In the genomic region with DNA sequence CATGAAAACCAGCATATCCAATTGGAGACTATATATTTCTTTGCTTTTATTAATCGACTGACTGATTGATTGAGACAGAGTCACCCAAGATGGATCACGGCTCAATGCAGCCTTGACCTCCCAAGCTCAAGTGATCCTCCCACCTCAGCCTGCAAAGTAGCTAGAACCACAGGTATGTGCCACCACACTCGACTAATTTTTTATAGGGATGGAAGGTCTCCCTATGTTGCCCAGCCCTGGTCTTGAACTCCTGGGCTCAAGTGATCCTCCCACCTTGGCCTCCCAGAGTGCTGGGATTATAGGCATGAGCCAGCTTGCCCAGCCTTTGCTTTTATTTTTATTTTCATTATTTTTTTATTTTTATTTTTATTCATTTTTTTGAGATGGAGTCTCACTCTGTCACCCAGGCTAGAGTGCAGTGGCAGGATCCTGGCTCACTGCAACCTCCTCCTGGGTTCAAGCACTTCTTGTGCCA, we compare ENCODE assay signal across 26 cellular contexts. TPM values are rescaled to one million over a fixed set of nuclear protein-coding genes. Genes with fewer than 3 reads are reported as not detected.
DNase-seq lines count a peak whose midpoint lies in the region; ATAC-seq and TF ChIP-seq lines count a peak whose summit lies in the region.
"Had no signal": no experiment of that assay in that cellular context is flagged by ENCODE, and none has a peak within 500 bp of the region (broad histone marks: within the 10 kb centered on the region; RNA-seq: fewer than 3 reads in every experiment).

No MANE protein-coding gene starts in this region.

- no TSS peak for BruUV-seq in IMR-90 (replicated peaks; lab: Mats Ljungman, UMichigan)

- POLR2A ChIA-PET in IMR-90 (lab: Charles Lee; ENCODE audit: unreplicated experiment) (no interaction called here), WTC11 (lab: Charles Lee) (no interaction called here)
- POLR2A ChIA-PET in activated CD4-positive, alpha-beta T cell treated with anti-CD3 and anti-CD28 coated beads for 36 hours (lab: Charles Lee), result no interaction called here

- no peaks in the 10 kb centered on the region for H3K9me3 ChIP-seq in BLaER1
- no peaks in the 10 kb centered on the region for H3K9me3 ChIP-seq in IMR-90 (ENCODE audit: control insufficient read depth, insufficient read depth, low read length)
- H3K9me3 ChIP-seq in neural cell (ENCODE audit: low read length), result no peaks in the 10 kb centered on the region
- H3K9me3 ChIP-seq in vagina, result no peaks in the 10 kb centered on the region
- H3K9me3 ChIP-seq: SK-N-SH had no signal

- no CpG with 5 or more reads among the region's 3 CpGs for WGBS in IMR-90 (ENCODE audit: extremely low coverage in 2 of 2, insufficient read length in 1 of 2), 2 experiments

- H3K27ac ChIP-seq in BLaER1 (0 out of 2 replicates have a peak overlapping the region, but pooled peaks have one; percentile 22), IMR-90 (ENCODE audit: insufficient read depth, low read length) (no peak overlapping the region), neural cell (ENCODE audit: low read length) (peak overlapping the region; percentile 97), vagina (no peak overlapping the region)

- TF ChIP-seq CTCF in IMR-90 (conservative IDR thresholded peaks at IDR 0.05; ENCODE audit: low read depth, low read length) (no peak), WTC11 (IDR thresholded peaks at IDR 0.05) (no peak), neural cell (IDR thresholded peaks at IDR 0.05; ENCODE audit: poor library complexity, severe bottlenecking) (no peak), vagina (IDR thresholded peaks at IDR 0.05) (no peak)

- peaks cover 5% of the 10 kb centered on the region; the same call in 1 of the 2 replicates for H3K27me3 Mint-ChIP-seq in WTC11 (ENCODE audit: low read depth)
- H3K27me3 Mint-ChIP-seq in activated CD4-positive, alpha-beta T cell treated with anti-CD3 and anti-CD28 coated beads for 36 hours, result no peaks in the 10 kb centered on the region
- H3K27me3 Mint-ChIP-seq: stimulated activated naive CD8-positive, alpha-beta T cell treated with anti-CD3 and anti-CD28 coated beads, Interleukin-15, amount 100 ng/mL, for 72 hours had no signal

- H3K9me1 ChIP-seq in IMR-90 (ENCODE audit: insufficient read depth, low read length), result 0 out of 2 replicates have a peak, but pooled peaks cover 7% of the 10 kb centered on the region

- H3K36me3 ChIP-seq in BLaER1, result peaks cover 12% of the 10 kb centered on the region; the same call in 1 of the 2 replicates
- no peaks in the 10 kb centered on the region for H3K36me3 ChIP-seq in IMR-90 (ENCODE audit: control insufficient read depth, insufficient read depth, low read length)
- no peaks in the 10 kb centered on the region for H3K36me3 ChIP-seq in neural cell (ENCODE audit: insufficient read depth, low read length)
- no peaks in the 10 kb centered on the region for H3K36me3 ChIP-seq in vagina

- no peak overlapping the region for H4K91ac ChIP-seq in IMR-90 (ENCODE audit: insufficient read depth, low read depth, low read length)

- no peak overlapping the region for H2AK9ac ChIP-seq in IMR-90 (replicated peaks; ENCODE audit: low read depth, low read length, poor library complexity)

- peak overlapping the region; percentile 6; the same call in 1 of the 2 replicates for H3K23ac ChIP-seq in IMR-90 (ENCODE audit: low read depth, low read length)

- TF ChIP-seq EP300 in neural cell (conservative IDR thresholded peaks at IDR 0.05; ENCODE audit: poor library complexity, severe bottlenecking), result no peak

- H3K9me2 ChIP-seq in neural cell (ENCODE audit: insufficient read depth, low read length), result no peaks in the 10 kb centered on the region
- H3K9me2 ChIP-seq: SK-N-SH had no signal

- in situ Hi-C loops in IMR-90 (cut with MboI; ENCODE audit: low sequenced_read_pairs), result no loop called here

- H3K9me3 Mint-ChIP-seq in WTC11, result no peaks in the 10 kb centered on the region
- no peaks in the 10 kb centered on the region for H3K9me3 Mint-ChIP-seq in activated CD4-positive, alpha-beta T cell treated with anti-CD3 and anti-CD28 coated beads for 36 hours (ENCODE audit: low read depth)
- H3K9me3 Mint-ChIP-seq: immature natural killer cell; stimulated activated naive CD8-positive, alpha-beta T cell treated with anti-CD3 and anti-CD28 coated beads, Interleukin-15, amount 100 ng/mL, for 72 hours had no signal

- H3K4ac ChIP-seq in IMR-90 (ENCODE audit: low read depth, low read length), result no peak overlapping the region

- H3K36me3 Mint-ChIP-seq in WTC11, result no peaks in the 10 kb centered on the region
- peaks cover 18% of the 10 kb centered on the region for H3K36me3 Mint-ChIP-seq in activated CD4-positive, alpha-beta T cell treated with anti-CD3 and anti-CD28 coated beads for 36 hours (ENCODE audit: low read depth)
- H3K36me3 Mint-ChIP-seq: immature natural killer cell had no signal

- H3K4me3 Mint-ChIP-seq in WTC11, result no peak overlapping the region
- H3K4me3 Mint-ChIP-seq in activated CD4-positive, alpha-beta T cell treated with anti-CD3 and anti-CD28 coated beads for 36 hours, result no peak overlapping the region
- H3K4me3 Mint-ChIP-seq: immature natural killer cell had no signal

- peaks cover 82% of the 10 kb centered on the region for H4K20me1 ChIP-seq in BLaER1
- peaks cover 27% of the 10 kb centered on the region for H4K20me1 ChIP-seq in IMR-90 (ENCODE audit: insufficient read depth, low read length)
- no peaks in the 10 kb centered on the region for H4K20me1 ChIP-seq in neural cell (ENCODE audit: insufficient read depth)

- H3K27me3 ChIP-seq in BLaER1 (no peaks in the 10 kb centered on the region), IMR-90 (ENCODE audit: control insufficient read depth, insufficient read depth, low read length) (no peaks in the 10 kb centered on the region), neural cell (ENCODE audit: insufficient read depth, low read depth, low read length) (no peaks in the 10 kb centered on the region), vagina (no peaks in the 10 kb centered on the region)

- H4K5ac ChIP-seq in IMR-90 (ENCODE audit: low read depth, low read length), result no peak overlapping the region

- no peak overlapping the region for H3K18ac ChIP-seq in IMR-90 (ENCODE audit: low read depth, low read length)

- CTCF ChIA-PET in IMR-90 (lab: Yijun Ruan, JAX), result interaction anchor here (0.6 kb wide), 1 partner anchor 49 kb away, joined by 3 read pairs; no protein-coding TSS in a partner anchor
- CTCF ChIA-PET in WTC11 (lab: Charles Lee), result interaction anchor here (1.5 to 4.5 kb wide), 2 partner anchors 37 kb away, joined by 6 to 20 read pairs; no protein-coding TSS in a partner anchor
- CTCF ChIA-PET in activated CD4-positive, alpha-beta T cell treated with anti-CD3 and anti-CD28 coated beads for 36 hours (lab: Charles Lee), result interaction anchor here (1.3 kb wide), 1 partner anchor 37 kb away, joined by 7 read pairs; no protein-coding TSS in a partner anchor

- H4K8ac ChIP-seq in IMR-90 (ENCODE audit: low read depth in 2 of 2, low read length in 2 of 2), result peak overlapping the region in 1 of 2 experiments; percentile 28; a peak in 1 of 4 replicates

- H3K4me3 ChIP-seq in BLaER1, result no peak overlapping the region
- H3K4me3 ChIP-seq in IMR-90 (ENCODE audit: insufficient read depth, low read depth, low read length), result no peak overlapping the region
- H3K4me3 ChIP-seq in neural cell (ENCODE audit: low read length), result no peak overlapping the region
- no peak overlapping the region for H3K4me3 ChIP-seq in vagina
- H3K4me3 ChIP-seq: skin epidermis had no signal

- H2BK15ac ChIP-seq in IMR-90 (ENCODE audit: low read depth, low read length), result no peak overlapping the region

- 0 out of 2 replicates have a peak overlapping the region, but pooled peaks have one; percentile 20 for H2AK5ac ChIP-seq in IMR-90 (ENCODE audit: low read depth, low read length)

- no peak for TF ChIP-seq POLR2A in IMR-90 (IDR thresholded peaks at IDR 0.05; ENCODE audit: low read depth, low read length)
- TF ChIP-seq POLR2A in vagina (IDR thresholded peaks at IDR 0.05), result no peak

- dilution Hi-C loops in IMR-90 (cut with HindIII; ENCODE audit: low sequenced_read_pairs, unreplicated experiment), result no loop called here

- H3K4me2 ChIP-seq in BLaER1, result peak overlapping the region; percentile 92
- H3K4me2 ChIP-seq in IMR-90 (ENCODE audit: low read depth, low read length), result no peak overlapping the region
- no peak overlapping the region for H3K4me2 ChIP-seq in neural cell (ENCODE audit: low read length)

- no peak overlapping the region for H2BK5ac ChIP-seq in IMR-90 (ENCODE audit: low read depth, low read length, poor library complexity, severe bottlenecking)

- H3K14ac ChIP-seq in IMR-90 (replicated peaks; ENCODE audit: low read depth, low read length), result no peak overlapping the region

- 0 out of 2 replicates have a peak overlapping the region, but pooled peaks have one; percentile 65 for H3K27ac Mint-ChIP-seq in WTC11
- no peak overlapping the region for H3K27ac Mint-ChIP-seq in activated CD4-positive, alpha-beta T cell treated with anti-CD3 and anti-CD28 coated beads for 36 hours
- H3K27ac Mint-ChIP-seq: immature natural killer cell; stimulated activated naive CD8-positive, alpha-beta T cell treated with anti-CD3 and anti-CD28 coated beads, Interleukin-15, amount 100 ng/mL, for 72 hours had no signal

- TF ChIP-seq RAD21 in IMR-90 (IDR thresholded peaks at IDR 0.05; ENCODE audit: low read length), result no peak
- no peak for TF ChIP-seq RAD21 in neural cell (conservative IDR thresholded peaks at IDR 0.05)

- H3K9ac ChIP-seq in BLaER1 (no peak overlapping the region), IMR-90 (ENCODE audit: low read depth, low read length) (no peak overlapping the region), neural cell (ENCODE audit: low read length) (no peak overlapping the region)
- H3K9ac ChIP-seq: SK-N-SH had no signal

- H2BK120ac ChIP-seq in IMR-90 (ENCODE audit: low read depth, low read length), result no peak overlapping the region

- intact Hi-C loops in IMR-90 (cut with micrococcal nuclease), result loop anchor here (5.0 kb wide), 2 partner anchors 49 to 64 kb away; no protein-coding TSS in a partner anchor
- intact Hi-C loops in activated CD4-positive, alpha-beta T cell treated with anti-CD3 and anti-CD28 coated beads for 36 hours (cut with DNase I, micrococcal nuclease), result no loop called here
- intact Hi-C loops in vagina (cut with DNase I), result no loop called here

- DNase-seq in IMR-90 (no peak), WTC11 (ENCODE audit: low spot score) (no peak), inferior parietal cortex (ENCODE audit: extremely low spot score) (no peak), vagina (ENCODE audit: extremely low spot score in 2 of 2) (no peak)
- DNase-seq in activated CD4-positive, alpha-beta T cell treated with anti-CD3 and anti-CD28 coated beads for 36 hours, result no peak
- DNase-seq: activated CD4-positive, alpha-beta T cell treated with anti-CD3 and anti-CD28 coated beads for 48 hours; activated CD8-positive, alpha-beta memory T cell treated with anti-CD3 and anti-CD28 coated beads for 24 hours; activated gamma-delta T cell; C1 segment of cervical spinal cord; cerebellar nuclear complex; hypothalamus; immature natural killer cell; Kasumi-1; mesendoderm; NCI-H1092 treated with DMSO at 0.1 percent for 48 hours; NCI-H187 treated with DMSO at 0.1 percent for 48 hours; NCI-H226; SK-N-SH; stimulated activated CD4-positive, alpha-beta T cell treated with anti-CD3 and anti-CD28 coated beads, Interleukin-1b, Interleukin-23, amount 100 ng/mL, for 48 hours; stimulated activated CD8-positive, alpha-beta memory T cell treated with anti-CD3 and anti-CD28 coated beads, Interleukin-4, amount 100 ng/mL, for 48 hours; stimulated activated naive CD8-positive, alpha-beta T cell treated with anti-CD3 and anti-CD28 coated beads, Interleukin-15, amount 100 ng/mL, for 72 hours; T-helper 2 cell had no signal

- no peak for ATAC-seq in IMR-90 (ENCODE audit: low read depth)
- no peak for ATAC-seq in WTC11
- ATAC-seq in activated CD4-positive, alpha-beta T cell treated with anti-CD3 and anti-CD28 coated beads for 36 hours, result no peak
- ATAC-seq: left lobe of liver; stimulated activated naive CD8-positive, alpha-beta T cell treated with anti-CD3 and anti-CD28 coated beads, Interleukin-15, amount 100 ng/mL, for 72 hours had no signal

- no peak overlapping the region for H2BK20ac ChIP-seq in IMR-90 (ENCODE audit: low read depth, low read length)

- no peak overlapping the region for H3K56ac ChIP-seq in IMR-90 (ENCODE audit: extremely low read depth, insufficient read depth, low read length)

- peaks cover 27% of the 10 kb centered on the region for H3K4me1 Mint-ChIP-seq in WTC11
- H3K4me1 Mint-ChIP-seq in activated CD4-positive, alpha-beta T cell treated with anti-CD3 and anti-CD28 coated beads for 36 hours, result peaks cover 40% of the 10 kb centered on the region

- H2AFZ ChIP-seq in IMR-90 (replicated peaks; ENCODE audit: low read length, poor library complexity) (no peak overlapping the region), neural cell (ENCODE audit: low read depth, low read length) (no peak overlapping the region)

- peaks cover 83% of the 10 kb centered on the region for H3K79me2 ChIP-seq in neural cell (replicated peaks; ENCODE audit: insufficient read depth, low read length)

- peaks cover 10% of the 10 kb centered on the region for H3F3A ChIP-seq in neural cell (ENCODE audit: insufficient read depth, low read length, poor library complexity, severe bottlenecking)

- H3K79me1 ChIP-seq in IMR-90 (ENCODE audit: low read depth in 1 of 2, low read length in 2 of 2), result peaks cover 2 to 41% of the 10 kb centered on the region in 2 experiments; a peak in 3 of 4 replicates

- H3K4me1 ChIP-seq in BLaER1 (peaks cover 50% of the 10 kb centered on the region), IMR-90 (ENCODE audit: control insufficient read depth, insufficient read depth, low read length) (no peaks in the 10 kb centered on the region), vagina (peaks cover 75% of the 10 kb centered on the region)

RNA-seq across cellular contexts. Expression of a gene that starts 5.4 kb away (rescaled TPM):
- 15.8 and 20.3 TPM in 2 replicates for total RNA-seq in IMR-90 (2012; rRNA removed)
- polyA plus RNA-seq in IMR-90 (2012; rRNA removed), result 7.6 and 9.4 TPM in 2 replicates
- 1.7 and 3.2 TPM in 2 replicates for polyA plus RNA-seq in IMR-90 (2012; cell fraction: cytosol; rRNA removed)
- 24.4 and 38.3 TPM in 2 replicates for polyA plus RNA-seq in IMR-90 (2012; cell fraction: nucleus; rRNA removed; ENCODE audit: low replicate concordance)
- total RNA-seq in WTC11 (2021), result 48.5 to 50.2 TPM (median 48.8 TPM) in 3 replicates
- polyA plus RNA-seq in neural cell, result 7.1 and 11.3 TPM in 2 replicates
- polyA minus RNA-seq in neural cell, result 92.5 and 106 TPM in 2 replicates
- total RNA-seq in activated CD4-positive, alpha-beta T cell treated with anti-CD3 and anti-CD28 coated beads for 36 hours, result 10 to 100 TPM; 43.2 to 52.7 TPM
- total RNA-seq in vagina, result 55.2 TPM

RNA-seq across cellular contexts. Expression of a gene that starts 45.4 kb away (rescaled TPM):
- total RNA-seq in IMR-90 (2012; rRNA removed) (1.4 and 2.8 TPM in 2 replicates), WTC11 (2021) (2.6 to 3.8 TPM (median 2.7 TPM) in 3 replicates), vagina (1.5 TPM)
- polyA plus RNA-seq in IMR-90 (2012; rRNA removed) (2.4 and 2.6 TPM in 2 replicates), neural cell (3.9 and 6.1 TPM in 2 replicates)
- 0.44 and 0.71 TPM in 2 replicates for polyA plus RNA-seq in IMR-90 (2012; cell fraction: cytosol; rRNA removed)
- 0.13 and 1.4 TPM in 2 replicates for polyA plus RNA-seq in IMR-90 (2012; cell fraction: nucleus; rRNA removed; ENCODE audit: low replicate concordance)
- polyA minus RNA-seq in neural cell, result 1.6 and 1.7 TPM in 2 replicates
- 1 to 10 TPM; 1.4 to 1.9 TPM for total RNA-seq in activated CD4-positive, alpha-beta T cell treated with anti-CD3 and anti-CD28 coated beads for 36 hours

Comparison
In these comparisons a context has a peak if more than half of its experiments do, and no peak if none do; other contexts are left out.
1. H3K27ac ChIP-seq: peak in BLaER1 (single experiment) and neural cell (single experiment); none in IMR-90 (single experiment) and vagina (single experiment).